Comparison of ENCODE assay signal across 23 cellular contexts in the genomic region with DNA sequence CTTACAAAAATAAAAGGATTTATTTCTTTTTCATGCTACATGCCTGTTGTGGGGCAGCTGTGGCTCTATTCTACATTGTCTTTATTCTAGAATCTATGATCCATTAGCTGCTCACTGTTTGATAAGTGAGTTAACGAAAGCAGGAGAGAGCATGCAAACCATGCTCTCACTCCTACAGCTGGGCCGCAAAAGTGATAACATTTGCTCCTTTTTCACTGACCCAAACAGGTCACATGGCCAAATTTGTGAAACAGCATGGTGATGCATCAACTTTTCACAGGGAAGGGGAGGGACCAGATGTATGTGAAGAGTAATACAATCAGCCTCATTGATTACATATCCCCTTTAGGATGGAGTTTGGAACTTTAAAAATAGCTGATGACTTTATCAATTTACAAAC.
DNase-seq lines count a peak whose midpoint lies in the region; TF ChIP-seq lines count a peak whose summit lies in the region.
"Had no signal": no experiment of that assay in that cellular context is flagged by ENCODE, and none has a peak within 500 bp of the region (broad histone marks: within the 10 kb centered on the region; RNA-seq: fewer than 3 reads in every experiment).

No MANE protein-coding gene starts in this region.

- TF ChIP-seq CTCF in HEK293 (tag by site-specific recombination; IDR thresholded peaks at IDR 0.05) (no peak), fibroblast of mammary gland (conservative IDR thresholded peaks at IDR 0.05; ENCODE audit: control insufficient read depth, insufficient read depth, low read depth, low read length) (no peak)

- H3K36me3 Mint-ChIP-seq in activated naive CD4-positive, alpha-beta T cell treated with anti-CD3 and anti-CD28 coated beads for 36 hours (ENCODE audit: low read depth), result no peaks in the 10 kb centered on the region
- H3K36me3 Mint-ChIP-seq: CD14-positive monocyte had no signal

- H3K4me1 ChIP-seq in HEK293 (ENCODE audit: control insufficient read depth, insufficient read depth, low read length), result no peaks in the 10 kb centered on the region
- H3K4me1 ChIP-seq: gastrocnemius medialis, right atrium auricular region, spleen had no signal

- no peaks in the 10 kb centered on the region for H3K27me3 Mint-ChIP-seq in activated naive CD4-positive, alpha-beta T cell treated with anti-CD3 and anti-CD28 coated beads for 36 hours (ENCODE audit: low read depth)
- H3K27me3 Mint-ChIP-seq: activated CD4-positive, alpha-beta T cell treated with anti-CD3 and anti-CD28 coated beads, Interleukin-2, amount 10 ng/mL, durations not matched to agents 24 days and 14 days; activated naive CD8-positive, alpha-beta T cell treated with anti-CD3 and anti-CD28 coated beads, Interleukin-2, amount 50 U/mL, for 24 hours; activated T-cell treated with anti-CD3 and anti-CD28 coated beads, Interleukin-2, amount 50 U/mL, for 24 hours had no signal

- no peak overlapping the region for H3K27ac Mint-ChIP-seq in activated naive CD4-positive, alpha-beta T cell treated with anti-CD3 and anti-CD28 coated beads for 36 hours
- H3K27ac Mint-ChIP-seq: activated CD4-positive, alpha-beta T cell treated with anti-CD3 and anti-CD28 coated beads, Interleukin-2, amount 10 ng/mL, durations not matched to agents 24 days and 14 days; activated naive CD8-positive, alpha-beta T cell treated with anti-CD3 and anti-CD28 coated beads, Interleukin-2, amount 50 U/mL, for 24 hours; activated T-cell treated with anti-CD3 and anti-CD28 coated beads, Interleukin-2, amount 50 U/mL, for 24 hours; CD14-positive monocyte had no signal

- no peaks in the 10 kb centered on the region for H3K4me1 Mint-ChIP-seq in activated naive CD4-positive, alpha-beta T cell treated with anti-CD3 and anti-CD28 coated beads for 36 hours (ENCODE audit: low read depth)
- H3K4me1 Mint-ChIP-seq: activated CD4-positive, alpha-beta T cell treated with anti-CD3 and anti-CD28 coated beads, Interleukin-2, amount 10 ng/mL, durations not matched to agents 24 days and 14 days; activated naive CD8-positive, alpha-beta T cell treated with anti-CD3 and anti-CD28 coated beads, Interleukin-2, amount 50 U/mL, for 24 hours; CD14-positive monocyte had no signal

- no peaks in the 10 kb centered on the region for H3K9me3 ChIP-seq in HEK293 (ENCODE audit: control insufficient read depth, insufficient read depth, low read depth, low read length)
- H3K9me3 ChIP-seq: gastrocnemius medialis, right atrium auricular region, spleen had no signal

- no peaks in the 10 kb centered on the region for H3K36me3 ChIP-seq in HEK293 (ENCODE audit: control insufficient read depth in 2 of 2, insufficient read depth in 1 of 2, low read length in 2 of 2)
- H3K36me3 ChIP-seq: gastrocnemius medialis, right atrium auricular region, spleen had no signal

- peak; percentile 14 for DNase-seq in ELR (ENCODE audit: low read depth)
- peak; percentile 14 to 55 for DNase-seq in SHP77 (lab: John Stamatoyannopoulos, UW)
- peak; percentile 15 for DNase-seq in fibroblast of mammary gland (ENCODE audit: low read depth)
- DNase-seq in HK-2 (ENCODE audit: unreplicated experiment), result no peak
- DNase-seq in activated naive CD4-positive, alpha-beta T cell treated with anti-CD3 and anti-CD28 coated beads for 36 hours, result no peak
- no peak for DNase-seq in COR-L47 (lab: John Stamatoyannopoulos, UW)
- DNase-seq: activated CD4-positive, alpha-beta T cell treated with anti-CD3 and anti-CD28 coated beads, Interleukin-2, amount 10 ng/mL, durations not matched to agents 24 days and 14 days; activated gamma-delta T cell treated with Interleukin-2 at 50 U/mL for 16 hours; activated naive CD8-positive, alpha-beta T cell treated with anti-CD3 and anti-CD28 coated beads, Interleukin-2, amount 50 U/mL, for 24 hours; activated T-cell treated with anti-CD3 and anti-CD28 coated beads, Interleukin-2, amount 50 U/mL, for 24 hours; EL; gastrocnemius medialis; NCI-H2107; NCI-H510A; spleen; trophoblast cell had no signal

- peaks cover 3% of the 10 kb centered on the region for H3K9me3 Mint-ChIP-seq in activated naive CD4-positive, alpha-beta T cell treated with anti-CD3 and anti-CD28 coated beads for 36 hours
- H3K9me3 Mint-ChIP-seq: activated CD4-positive, alpha-beta T cell treated with anti-CD3 and anti-CD28 coated beads, Interleukin-2, amount 10 ng/mL, durations not matched to agents 24 days and 14 days; activated naive CD8-positive, alpha-beta T cell treated with anti-CD3 and anti-CD28 coated beads, Interleukin-2, amount 50 U/mL, for 24 hours had no signal

- intact Hi-C loops in activated naive CD4-positive, alpha-beta T cell treated with anti-CD3 and anti-CD28 coated beads for 36 hours (cut with micrococcal nuclease), result no loop called here

- H3K27ac ChIP-seq in HEK293 (ENCODE audit: extremely low read depth, low read depth, low read length), result no peak overlapping the region
- H3K27ac ChIP-seq: gastrocnemius medialis, hepatocyte, HL-60, right atrium auricular region, VCaP had no signal

- H3K4me3 Mint-ChIP-seq in activated naive CD4-positive, alpha-beta T cell treated with anti-CD3 and anti-CD28 coated beads for 36 hours, result no peak overlapping the region
- H3K4me3 Mint-ChIP-seq: activated CD4-positive, alpha-beta T cell treated with anti-CD3 and anti-CD28 coated beads, Interleukin-2, amount 10 ng/mL, durations not matched to agents 24 days and 14 days; activated naive CD8-positive, alpha-beta T cell treated with anti-CD3 and anti-CD28 coated beads, Interleukin-2, amount 50 U/mL, for 24 hours; activated T-cell treated with anti-CD3 and anti-CD28 coated beads, Interleukin-2, amount 50 U/mL, for 24 hours; CD14-positive monocyte had no signal

- POLR2A ChIA-PET in HEK293 (lab: Yijun Ruan, JAX), result no interaction called here

- H3K4me3 ChIP-seq in HEK293 (ENCODE audit: low read depth, low read length) (no peak overlapping the region), fibroblast of mammary gland (ENCODE audit: control insufficient read depth, low read depth, low read length) (no peak overlapping the region)
- H3K4me3 ChIP-seq: gastrocnemius medialis, hepatocyte, lung, right atrium auricular region, spleen had no signal

- CTCF ChIA-PET in HEK293 (lab: Yijun Ruan, JAX), result interaction anchor here (0.6 kb wide), 1 partner anchor 15 kb away, joined by 5 read pairs; no protein-coding TSS in a partner anchor
- CTCF ChIA-PET in activated naive CD4-positive, alpha-beta T cell treated with anti-CD3 and anti-CD28 coated beads for 36 hours (lab: Charles Lee), result interaction anchor here (0.6 kb wide), 1 partner anchor 618 kb away, joined by 4 read pairs; no protein-coding TSS in a partner anchor

TF ChIP-seq in HEK293, 187 proteins besides CTCF, POLR2A, EP300 and RAD21:
- TF ChIP-seq ZNF623 (tag by site-specific recombination; IDR thresholded peaks at IDR 0.05) (no peak), SETDB1 (IDR thresholded peaks at IDR 0.05; ENCODE audit: insufficient read length, low read length) (peak; percentile 29)

Comparison
In these comparisons a context has a peak if more than half of its experiments do, and no peak if none do; other contexts are left out.
1. DNase-seq: peak in ELR (single experiment), SHP77 (2 of 2) and fibroblast of mammary gland (single experiment); none in HK-2 (single experiment), activated naive CD4-positive, alpha-beta T cell treated with anti-CD3 and anti-CD28 coated beads for 36 hours (single experiment) and COR-L47 (single experiment).